Comparison of ENCODE assay signal across 13 cellular contexts in genomic region chr1:31927661-31927980, GRCh38. TPM values are rescaled to one million over a fixed set of nuclear protein-coding genes. Genes with fewer than 3 reads are reported as not detected.
A peak's percentile ranks its signal among the peaks of the same experiment; 100 is the strongest.
DNase-seq lines count a peak whose midpoint lies in the region; ATAC-seq and TF ChIP-seq lines count a peak whose summit lies in the region.
"Had no signal": no experiment of that assay in that cellular context is flagged by ENCODE, and none has a peak within 500 bp of the region (broad histone marks: within the 10 kb centered on the region; RNA-seq: fewer than 3 reads in every experiment).

No MANE protein-coding gene starts in this region.

- H3K4me1 ChIP-seq in KMS-11 (ENCODE audit: low read depth, poor library complexity, severe bottlenecking) (peaks cover 79% of the 10 kb centered on the region), trophoblast cell (ENCODE audit: control insufficient read depth in 1 of 2, insufficient read depth in 2 of 2, low read length in 2 of 2) (peaks cover 2 to 8% of the 10 kb centered on the region in 2 experiments)

- no peaks in the 10 kb centered on the region for H3K9me3 Mint-ChIP-seq in Calu3 (ENCODE audit: low read depth, unreplicated experiment)
- H3K9me3 Mint-ChIP-seq in activated naive CD8-positive, alpha-beta T cell treated with anti-CD3 and anti-CD28 coated beads, Interleukin-2, amount 50 U/mL, for 24 hours = no peaks in the 10 kb centered on the region
- H3K9me3 Mint-ChIP-seq: nephron progenitor cell had no signal

- intact Hi-C loops in Calu3 (cut with micrococcal nuclease; ENCODE audit: unreplicated experiment) = loop anchor here (10.0 kb wide), 1 partner anchor 87 kb away; the partner anchor contains the start of gene KHDRBS1

- POLR2A ChIA-PET in GM10248 (lab: Yijun Ruan, JAX) = interaction anchor here (1.3 kb wide), 1 partner anchor 30 kb away, joined by 4 read pairs; no protein-coding TSS in a partner anchor

- peak overlapping the region; percentile 49 for H3K4ac ChIP-seq in trophoblast cell (ENCODE audit: low read depth, low read length)

- CTCF ChIA-PET in Calu3 (lab: Charles Lee) (interaction anchor here (1.6 kb wide), 2 partner anchors 11 to 36 kb away, joined by 4 to 7 read pairs; partner anchors contain the start of gene PTP4A2), GM10248 (lab: Yijun Ruan, JAX) (interaction anchor here (1.3 to 6.7 kb wide), 5 partner anchors 12 to 112 kb away, joined by 3 to 30 read pairs (median 4); partner anchors contain the start of genes PTP4A2 and SPOCD1)

- no peak overlapping the region for H2AFZ ChIP-seq in KMS-11 (ENCODE audit: low read depth)
- no peak overlapping the region for H2AFZ ChIP-seq in trophoblast cell (ENCODE audit: insufficient read depth, low read length, poor library complexity)

- no TSS peak for BruUV-seq in Calu3 (replicated peaks; lab: Mats Ljungman, UMichigan)

- H3K4me3 ChIP-seq in KMS-11 (IDR thresholded peaks at IDR 0.05; ENCODE audit: insufficient read depth, low read depth, low read length) = no peak overlapping the region
- H3K4me3 ChIP-seq in trophoblast cell (ENCODE audit: low read depth, low read length) = no peak overlapping the region

- peaks cover 65% of the 10 kb centered on the region for H3K36me3 Mint-ChIP-seq in Calu3 (ENCODE audit: insufficient read depth, unreplicated experiment)
- peaks cover 31% of the 10 kb centered on the region for H3K36me3 Mint-ChIP-seq in activated naive CD8-positive, alpha-beta T cell treated with anti-CD3 and anti-CD28 coated beads, Interleukin-2, amount 50 U/mL, for 24 hours (ENCODE audit: low read depth)

- H2BK12ac ChIP-seq in trophoblast cell (ENCODE audit: low read length) = no peak overlapping the region

- H3K4me1 Mint-ChIP-seq in Calu3 (ENCODE audit: low read depth, unreplicated experiment) = peaks cover 75% of the 10 kb centered on the region
- peaks cover 95% of the 10 kb centered on the region for H3K4me1 Mint-ChIP-seq in activated naive CD8-positive, alpha-beta T cell treated with anti-CD3 and anti-CD28 coated beads, Interleukin-2, amount 50 U/mL, for 24 hours

- H4K8ac ChIP-seq in trophoblast cell (ENCODE audit: low read depth, low read length) = no peak overlapping the region

- peak overlapping the region; percentile 26; the same call in 1 of the 2 replicates for H3K4me2 ChIP-seq in KMS-11
- no peak overlapping the region for H3K4me2 ChIP-seq in trophoblast cell (ENCODE audit: low read length)

- H3K14ac ChIP-seq in trophoblast cell (ENCODE audit: low read length) = no peak overlapping the region

- no peaks in the 10 kb centered on the region for H3K36me3 ChIP-seq in KMS-11 (ENCODE audit: insufficient read depth)
- peaks cover 0 to 2% of the 10 kb centered on the region in 2 experiments for H3K36me3 ChIP-seq in trophoblast cell (ENCODE audit: control insufficient read depth in 1 of 2, insufficient read depth in 2 of 2, low read length in 2 of 2)

- H3K79me2 ChIP-seq in KMS-11 (ENCODE audit: insufficient read depth, low read depth) (peaks cover 100% of the 10 kb centered on the region), trophoblast cell (ENCODE audit: control insufficient read depth, insufficient read depth, low read length, poor library complexity) (peaks cover 12% of the 10 kb centered on the region)

- H4K20me1 ChIP-seq in KMS-11 (ENCODE audit: insufficient read depth) = peaks cover 86% of the 10 kb centered on the region

- no peak overlapping the region for H4K12ac ChIP-seq in trophoblast cell (ENCODE audit: low read depth, low read length)

- no peak for TF ChIP-seq CTCF in Calu3 (IDR thresholded peaks at IDR 0.05; ENCODE audit: unreplicated experiment)
- no peak for TF ChIP-seq CTCF in KMS-11 (conservative IDR thresholded peaks at IDR 0.05; ENCODE audit: low read depth, low read length)
- TF ChIP-seq CTCF in GM10248 (IDR thresholded peaks at IDR 0.05; ENCODE audit: control extremely low read depth, extremely low read depth, low read depth, missing control alignments) = no peak

- no peak overlapping the region for H3K27ac ChIP-seq in KMS-11
- no peak overlapping the region for H3K27ac ChIP-seq in trophoblast cell (ENCODE audit: low read depth, low read length)

- WGBS in trophoblast cell (ENCODE audit: extremely low coverage, insufficient coverage, insufficient read length) = no CpG with 5 or more reads among the region's 3 CpGs

- H3K79me1 ChIP-seq in trophoblast cell (ENCODE audit: low read length) = no peaks in the 10 kb centered on the region

- H3K23ac ChIP-seq in trophoblast cell (ENCODE audit: low read length) = no peak overlapping the region

- H3K27ac Mint-ChIP-seq in Calu3 (ENCODE audit: unreplicated experiment) = peak overlapping the region; percentile 87
- H3K27ac Mint-ChIP-seq in activated naive CD8-positive, alpha-beta T cell treated with anti-CD3 and anti-CD28 coated beads, Interleukin-2, amount 50 U/mL, for 24 hours = peak overlapping the region; percentile 88

- no peak overlapping the region for H2BK5ac ChIP-seq in trophoblast cell (ENCODE audit: low read depth, low read length, poor library complexity)

- no peak for ATAC-seq in activated naive CD8-positive, alpha-beta T cell treated with anti-CD3 and anti-CD28 coated beads, Interleukin-2, amount 50 U/mL, for 24 hours
- ATAC-seq in GM21367 (IDR thresholded peaks at IDR 0.05; ENCODE audit: unreplicated experiment) = no peak

- H3K9ac ChIP-seq in KMS-11 = no peak overlapping the region
- H3K9ac ChIP-seq in trophoblast cell (ENCODE audit: low read length) = no peak overlapping the region

- no peak overlapping the region for H3K18ac ChIP-seq in trophoblast cell (ENCODE audit: low read length)

- no peaks in the 10 kb centered on the region for H3K9me3 ChIP-seq in trophoblast cell (ENCODE audit: insufficient read depth, low read depth, low read length)

- DNase-seq in Calu3 (no peak), trophoblast cell (no peak), GM10248 (ENCODE audit: extremely low spot score) (no peak), cerebellar nuclear complex (lab: John Stamatoyannopoulos, UW) (no peak)
- no peak for DNase-seq in activated naive CD8-positive, alpha-beta T cell treated with anti-CD3 and anti-CD28 coated beads, Interleukin-2, amount 50 U/mL, for 24 hours
- DNase-seq in stimulated activated CD4-positive, alpha-beta T cell treated with anti-CD3 and anti-CD28 coated beads, Interleukin-4, amount 100 ng/mL, for 4 hours = no peak
- DNase-seq: DMS 273 treated with DMSO at 0.1 percent for 48 hours; HCEC 1CT; kidney; nephron progenitor cell; stimulated activated CD4-positive, alpha-beta T cell treated with anti-CD3 and anti-CD28 coated beads, Interleukin-15, amount 100 ng/mL, for 24 hours had no signal

- peak overlapping the region; percentile 13 for H3K4me3 Mint-ChIP-seq in Calu3 (ENCODE audit: low read depth, unreplicated experiment)
- H3K4me3 Mint-ChIP-seq in activated naive CD8-positive, alpha-beta T cell treated with anti-CD3 and anti-CD28 coated beads, Interleukin-2, amount 50 U/mL, for 24 hours = peak overlapping the region; percentile 66
- H3K4me3 Mint-ChIP-seq: nephron progenitor cell had no signal

- H3K27me3 Mint-ChIP-seq in Calu3 (ENCODE audit: unreplicated experiment) = no peaks in the 10 kb centered on the region
- no peaks in the 10 kb centered on the region for H3K27me3 Mint-ChIP-seq in activated naive CD8-positive, alpha-beta T cell treated with anti-CD3 and anti-CD28 coated beads, Interleukin-2, amount 50 U/mL, for 24 hours

- H4K91ac ChIP-seq in trophoblast cell (ENCODE audit: low read depth, low read length) = no peak overlapping the region

- no peak overlapping the region for H2AK5ac ChIP-seq in trophoblast cell (ENCODE audit: low read length)

- no peaks in the 10 kb centered on the region for H3K27me3 ChIP-seq in KMS-11 (ENCODE audit: insufficient read depth, low read depth)
- no peaks in the 10 kb centered on the region for H3K27me3 ChIP-seq in trophoblast cell (ENCODE audit: insufficient read depth, low read length)

- H2BK120ac ChIP-seq in trophoblast cell (ENCODE audit: insufficient read depth, low read length, poor library complexity) = no peak overlapping the region

RNA-seq across cellular contexts. Expression of gene PTP4A2, which starts 10.5 kb away (rescaled TPM):
- total RNA-seq in Calu3 (2022) = 337 and 366 TPM in 2 replicates
- 646 and 682 TPM in 2 replicates for polyA plus RNA-seq in trophoblast cell (2013)
